Comparison of ENCODE assay signal across 11 cellular contexts in genomic region chrX:65674351-65674893, GRCh38. TPM values are rescaled to one million over a fixed set of nuclear protein-coding genes. Genes with fewer than 3 reads are reported as not detected.
A peak's percentile ranks its signal among the peaks of the same experiment; 100 is the strongest.
DNase-seq lines count a peak whose midpoint lies in the region; ATAC-seq and TF ChIP-seq lines count a peak whose summit lies in the region.
"Had no signal": no experiment of that assay in that cellular context is flagged by ENCODE, and none has a peak within 500 bp of the region (broad histone marks: within the 10 kb centered on the region; RNA-seq: fewer than 3 reads in every experiment).

No MANE protein-coding gene starts in this region.

- peak overlapping the region; percentile 94 for H3K27ac Mint-ChIP-seq in CD8-positive, alpha-beta T cell

- H3K79me2 ChIP-seq in osteoblast (ENCODE audit: insufficient read depth, low read length), result peaks cover 88% of the 10 kb centered on the region

- TF ChIP-seq POLR2A in Peyer's patch (IDR thresholded peaks at IDR 0.05), result no peak

- no peaks in the 10 kb centered on the region for H3K9me3 Mint-ChIP-seq in CD8-positive, alpha-beta T cell
- H3K9me3 Mint-ChIP-seq: GM23338, nephron had no signal

- peaks cover 79% of the 10 kb centered on the region for H3K4me1 Mint-ChIP-seq in CD8-positive, alpha-beta T cell (ENCODE audit: low read depth)

- no peaks in the 10 kb centered on the region for H3K27me3 ChIP-seq in CD8-positive, alpha-beta T cell (ENCODE audit: insufficient read depth, low read length)
- H3K27me3 ChIP-seq in Peyer's patch, result no peaks in the 10 kb centered on the region
- no peaks in the 10 kb centered on the region for H3K27me3 ChIP-seq in osteoblast (ENCODE audit: insufficient read depth, low read length)

- no peak overlapping the region for H2AFZ ChIP-seq in osteoblast (ENCODE audit: low read length)
- H2AFZ ChIP-seq: GM23338 had no signal

- no peak for TF ChIP-seq CTCF in CD8-positive, alpha-beta T cell (IDR thresholded peaks at IDR 0.05)
- TF ChIP-seq CTCF in Peyer's patch (IDR thresholded peaks at IDR 0.05) (no peak), osteoblast (IDR thresholded peaks at IDR 0.05; ENCODE audit: extremely low read depth, low read depth, low read length) (no peak)

- DNase-seq in CD8-positive, alpha-beta T cell, result no peak
- no peak for DNase-seq in Peyer's patch
- DNase-seq in epithelial cell of prostate (ENCODE audit: low read depth, low spot score), result no peak
- DNase-seq in osteoblast (ENCODE audit: insufficient read length, low spot score, missing footprints), result no peak
- no peak for DNase-seq in anterior cingulate cortex (lab: John Stamatoyannopoulos, UW)
- DNase-seq in stimulated activated CD4-positive, alpha-beta T cell treated with anti-CD3 and anti-CD28 coated beads, Interleukin-2, amount 100 ng/mL, for 48 hours, result no peak
- DNase-seq: activated CD8-positive, alpha-beta memory T cell treated with anti-CD3 and anti-CD28 coated beads for 24 hours had no signal

- POLR2A ChIA-PET in CD8-positive, alpha-beta T cell (lab: Charles Lee), result interaction anchor here (0.8 to 3.8 kb wide), 7 partner anchors 11 to 73 kb away, joined by 3 to 17 read pairs (median 4); no protein-coding TSS in a partner anchor

- H3K4me3 Mint-ChIP-seq in CD8-positive, alpha-beta T cell, result peak overlapping the region; percentile 82
- H3K4me3 Mint-ChIP-seq: GM23338, nephron had no signal

- peaks cover 22% of the 10 kb centered on the region for H4K20me1 ChIP-seq in osteoblast (ENCODE audit: insufficient read depth, low read length)

- peak overlapping the region; percentile 50 for H3K4me2 ChIP-seq in osteoblast (ENCODE audit: insufficient read depth, low read length)
- H3K4me2 ChIP-seq: GM23338 had no signal

- peak overlapping the region; percentile 50 for H3K4me3 ChIP-seq in CD8-positive, alpha-beta T cell (ENCODE audit: low read depth, low read length)
- H3K4me3 ChIP-seq in Peyer's patch (peak overlapping the region in 1 of 4 donors; percentile 20), osteoblast (ENCODE audit: insufficient read depth, low read length) (no peak overlapping the region)
- H3K4me3 ChIP-seq: GM23338 had no signal

- H3K36me3 Mint-ChIP-seq in CD8-positive, alpha-beta T cell, result peaks cover 69% of the 10 kb centered on the region

- peak overlapping the region; percentile 25 for H3K27ac ChIP-seq in CD8-positive, alpha-beta T cell (ENCODE audit: low read depth, low read length)
- H3K27ac ChIP-seq in Peyer's patch (peak overlapping the region; percentile 1 to 62 (median 55)), epithelial cell of prostate (peak overlapping the region; percentile 96), osteoblast (ENCODE audit: low read depth, low read length) (peak overlapping the region; percentile 76)

- CTCF ChIA-PET in CD8-positive, alpha-beta T cell (lab: Charles Lee), result interaction anchor here (0.7 to 3.2 kb wide), 8 partner anchors 13 to 312 kb away, joined by 3 to 11 read pairs (median 4); no protein-coding TSS in a partner anchor

- no peaks in the 10 kb centered on the region for H3K27me3 Mint-ChIP-seq in CD8-positive, alpha-beta T cell (ENCODE audit: low read depth)

- peaks cover 5% of the 10 kb centered on the region for H3K36me3 ChIP-seq in CD8-positive, alpha-beta T cell (ENCODE audit: insufficient read depth, low read length)
- H3K36me3 ChIP-seq in Peyer's patch (no peaks in the 10 kb centered on the region), osteoblast (ENCODE audit: insufficient read depth, low read length) (no peaks in the 10 kb centered on the region)

- intact Hi-C loops in CD8-positive, alpha-beta T cell (cut with DNase I, micrococcal nuclease), result loop anchor here in 1 of 2 experiments (5.0 to 10.0 kb wide), 2 partner anchors 140 to 313 kb away; partner anchors contain the start of gene LAS1L

- peak; percentile 53 for ATAC-seq in CD8-positive, alpha-beta T cell
- ATAC-seq in esophagus mucosa (no peak), HG02623 (IDR thresholded peaks at IDR 0.05; ENCODE audit: unreplicated experiment) (no peak)
- ATAC-seq: GM23338 had no signal

- H3K4me1 ChIP-seq in CD8-positive, alpha-beta T cell (ENCODE audit: insufficient read depth, low read length), result peaks cover 71% of the 10 kb centered on the region
- peaks cover 0 to 11% (median 8%) of the 10 kb centered on the region in 4 donors for H3K4me1 ChIP-seq in Peyer's patch
- peaks cover 83% of the 10 kb centered on the region for H3K4me1 ChIP-seq in osteoblast (ENCODE audit: insufficient read depth, low read length)

- H3K9me3 ChIP-seq in CD8-positive, alpha-beta T cell (ENCODE audit: low read length), result no peaks in the 10 kb centered on the region
- H3K9me3 ChIP-seq in Peyer's patch (no peaks in the 10 kb centered on the region), osteoblast (ENCODE audit: low read depth, low read length) (no peaks in the 10 kb centered on the region)

RNA-seq across cellular contexts. Expression of gene MSN, which starts 7.0 kb away (rescaled TPM):
- 100 to 1,000 TPM; 285 to 286 TPM for total RNA-seq in CD8-positive, alpha-beta T cell
- 100 to 1,000 TPM in 1 of 4 donors, 10 to 100 TPM in 3; 22.4 to 126 (median 33.4) TPM for total RNA-seq in Peyer's patch
- total RNA-seq in osteoblast, result 236 and 249 TPM in 2 replicates
- 139 TPM for total RNA-seq in esophagus mucosa

Comparison
In these comparisons a context has a peak if more than half of its experiments do, and no peak if none do; other contexts are left out.
1. H3K27ac ChIP-seq: peak in every context shown above with its lines; median percentile 96 in epithelial cell of prostate; 76 in osteoblast; 55 in Peyer's patch; 25 in CD8-positive, alpha-beta T cell.